Comparison of ENCODE assay signal across 17 cellular contexts in the genomic region with DNA sequence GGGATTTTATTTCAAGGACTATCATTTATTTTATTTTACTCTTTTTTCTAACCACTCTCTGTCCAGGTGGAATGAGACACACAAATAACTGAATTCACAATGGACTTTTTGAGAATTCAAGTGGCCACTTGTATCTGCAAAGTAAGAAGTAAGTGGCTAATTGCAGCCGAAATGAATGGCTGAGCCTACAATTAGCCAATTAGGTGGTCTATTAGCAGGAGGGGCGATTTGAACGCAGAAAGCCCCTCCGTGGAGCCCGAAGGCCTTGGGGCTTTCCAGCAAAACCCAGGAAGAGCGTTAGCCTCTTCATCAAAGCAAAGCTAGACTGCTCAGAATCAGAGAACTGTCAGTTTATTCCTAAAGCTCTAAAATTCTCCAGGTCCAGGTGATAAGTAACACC.
"Had no signal": no experiment of that assay in that cellular context is flagged by ENCODE, and none has a peak within 500 bp of the region (broad histone marks: within the 10 kb centered on the region; RNA-seq: fewer than 3 reads in every experiment).

No MANE protein-coding gene starts in this region.

- H3K36me3 Mint-ChIP-seq: activated naive CD4-positive, alpha-beta T cell treated with anti-CD3 and anti-CD28 coated beads, Interleukin-2, amount 50 U/mL, for 24 hours had no signal

- H3K9me3 Mint-ChIP-seq: activated CD8-positive, alpha-beta T cell treated with anti-CD3 and anti-CD28 coated beads for 36 hours; activated naive CD4-positive, alpha-beta T cell treated with anti-CD3 and anti-CD28 coated beads, Interleukin-2, amount 50 U/mL, for 24 hours had no signal

- H3K27me3 Mint-ChIP-seq: activated B cell treated with CpG ODN at 0.5 μM for 24 hours; activated CD8-positive, alpha-beta T cell treated with anti-CD3 and anti-CD28 coated beads for 36 hours; naive B cell had no signal

- H3K27me3 ChIP-seq: body of pancreas, gastrocnemius medialis, pancreas, sigmoid colon, spleen, stomach had no signal

- H3K27ac Mint-ChIP-seq: activated CD8-positive, alpha-beta T cell treated with anti-CD3 and anti-CD28 coated beads for 36 hours; activated naive CD4-positive, alpha-beta T cell treated with anti-CD3 and anti-CD28 coated beads, Interleukin-2, amount 50 U/mL, for 24 hours had no signal

- H3K27ac ChIP-seq: body of pancreas, gastrocnemius medialis, pancreas, sigmoid colon, spleen, stomach, thoracic aorta had no signal

- ATAC-seq: activated CD8-positive, alpha-beta T cell treated with anti-CD3 and anti-CD28 coated beads for 36 hours; body of pancreas; gastrocnemius medialis; pancreas had no signal

- H3K4me1 ChIP-seq: body of pancreas, pancreas, sigmoid colon, stomach had no signal

- H3K4me1 Mint-ChIP-seq: activated naive CD4-positive, alpha-beta T cell treated with anti-CD3 and anti-CD28 coated beads, Interleukin-2, amount 50 U/mL, for 24 hours had no signal

- H3K4me3 ChIP-seq: body of pancreas, gastrocnemius medialis, pancreas, sigmoid colon, spleen, stomach, thoracic aorta had no signal

- H3K4me3 Mint-ChIP-seq: activated B cell treated with CpG ODN at 0.5 μM for 24 hours; activated CD8-positive, alpha-beta T cell treated with anti-CD3 and anti-CD28 coated beads for 36 hours; activated naive CD4-positive, alpha-beta T cell treated with anti-CD3 and anti-CD28 coated beads, Interleukin-2, amount 50 U/mL, for 24 hours; naive B cell had no signal

- H3K9me3 ChIP-seq: body of pancreas, gastrocnemius medialis, pancreas, sigmoid colon, spleen, stomach, thoracic aorta had no signal

- H3K36me3 ChIP-seq: gastrocnemius medialis, pancreas, sigmoid colon, spleen, stomach, thoracic aorta had no signal

- DNase-seq: activated B cell treated with CpG ODN at 0.5 μM for 24 hours; activated CD4-positive, alpha-beta T cell treated with anti-CD3 and anti-CD28 coated beads for 48 hours; activated CD8-positive, alpha-beta T cell treated with anti-CD3 and anti-CD28 coated beads for 36 hours; activated effector memory CD4-positive, alpha-beta T cell treated with anti-CD3 and anti-CD28 coated beads, Interleukin-2, amount 50 U/mL, for 16 hours; activated T-cell treated with anti-CD3 and anti-CD28 coated beads, Interleukin-2, amount 50 U/mL, for 48 hours; body of pancreas; caudate nucleus; erythroblast; gastrocnemius medialis; islet precursor cell; naive B cell; pancreas; sigmoid colon; spleen; stomach had no signal
